27 cellular contexts compared by ENCODE assay signal in the genomic region with DNA sequence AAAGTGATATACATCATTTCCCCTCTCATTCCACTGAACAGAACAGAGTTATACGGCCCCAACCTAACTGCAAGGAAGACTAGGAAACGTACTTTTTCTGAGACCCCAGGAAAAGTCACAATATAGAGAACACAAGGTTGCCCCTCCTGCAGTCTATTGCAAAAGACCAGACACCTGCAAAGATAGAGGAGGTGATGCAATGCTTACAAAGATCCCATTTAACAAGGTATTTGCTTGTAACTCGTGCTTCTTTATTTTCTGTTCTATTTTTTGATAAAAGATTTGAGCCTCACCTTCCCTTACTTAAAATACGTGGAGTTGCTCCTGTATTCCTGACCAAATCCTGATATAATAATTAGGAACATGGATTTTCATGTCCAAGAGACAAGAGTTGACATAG.
"Had no signal": no experiment of that assay in that cellular context is flagged by ENCODE, and none has a peak within 500 bp of the region (broad histone marks: within the 10 kb centered on the region; RNA-seq: fewer than 3 reads in every experiment).

No MANE protein-coding gene starts in this region.

- H3K27ac Mint-ChIP-seq: activated CD4-positive, alpha-beta memory T cell treated with anti-CD3 and anti-CD28 coated beads, Interleukin-2, amount 10 ng/mL, durations not matched to agents 7 days and 5 days; activated CD4-positive, alpha-beta T cell treated with anti-CD3 and anti-CD28 coated beads, Interleukin-2, amount 10 ng/mL, durations not matched to agents 7 days and 5 days; activated naive CD8-positive, alpha-beta T cell treated with anti-CD3 and anti-CD28 coated beads for 36 hours; activated naive CD8-positive, alpha-beta T cell treated with anti-CD3 and anti-CD28 coated beads, Interleukin-2, amount 50 U/mL, for 24 hours; activated T-cell treated with anti-CD3 and anti-CD28 coated beads, Interleukin-2, amount 50 U/mL, for 24 hours; activated T-cell treated with anti-CD3 and anti-CD28 coated beads, Interleukin-2, amount 50 U/mL, for 72 hours had no signal

- H3K27me3 ChIP-seq: adrenal gland, body of pancreas, esophagus squamous epithelium, gastroesophageal sphincter had no signal

- H3K4me1 ChIP-seq: adrenal gland, body of pancreas, esophagus squamous epithelium, gastroesophageal sphincter had no signal

- DNase-seq: activated CD4-positive, alpha-beta memory T cell treated with anti-CD3 and anti-CD28 coated beads, Interleukin-2, amount 10 ng/mL, durations not matched to agents 7 days and 5 days; activated CD4-positive, alpha-beta T cell treated with anti-CD3 and anti-CD28 coated beads for 1 hour; activated CD4-positive, alpha-beta T cell treated with anti-CD3 and anti-CD28 coated beads for 4 hours; activated CD4-positive, alpha-beta T cell treated with anti-CD3 and anti-CD28 coated beads, Interleukin-2, amount 10 ng/mL, durations not matched to agents 7 days and 5 days; activated CD4-positive, alpha-beta T cell treated with anti-CD3 and anti-CD28 coated beads, Interleukin-2, amount 50 U/mL, for 4 hours; activated CD8-positive, alpha-beta memory T cell treated with anti-CD3 and anti-CD28 coated beads, Interleukin-2, amount 50 U/mL, for 48 hours; activated gamma-delta T cell; activated naive CD4-positive, alpha-beta T cell; activated naive CD4-positive, alpha-beta T cell treated with anti-CD3 and anti-CD28 coated beads, Interleukin-2, amount 50 U/mL, for 16 hours; activated naive CD8-positive, alpha-beta T cell treated with anti-CD3 and anti-CD28 coated beads for 36 hours; activated naive CD8-positive, alpha-beta T cell treated with anti-CD3 and anti-CD28 coated beads, Interleukin-2, amount 50 U/mL, for 24 hours; activated T-cell treated with anti-CD3 and anti-CD28 coated beads for 4 hours; activated T-cell treated with anti-CD3 and anti-CD28 coated beads, Interleukin-2, amount 50 U/mL, for 24 hours; activated T-cell treated with anti-CD3 and anti-CD28 coated beads, Interleukin-2, amount 50 U/mL, for 72 hours; adrenal gland; amygdala; aorta; body of pancreas; caudate nucleus; cortex of kidney; dermis blood vessel endothelial cell; effector CD4-positive, alpha-beta T cell; esophagus squamous epithelium; foreskin melanocyte; T-helper 2 cell had no signal

- H3K9me3 Mint-ChIP-seq: activated naive CD8-positive, alpha-beta T cell treated with anti-CD3 and anti-CD28 coated beads for 36 hours had no signal

- H3K27ac ChIP-seq: adrenal gland, body of pancreas, epithelial cell of prostate, esophagus squamous epithelium, gastroesophageal sphincter had no signal

- H3K36me3 Mint-ChIP-seq: activated naive CD8-positive, alpha-beta T cell treated with anti-CD3 and anti-CD28 coated beads for 36 hours had no signal

- H3K4me3 ChIP-seq: adrenal gland, body of pancreas, esophagus squamous epithelium, gastroesophageal sphincter had no signal

- H3K9me3 ChIP-seq: adrenal gland, body of pancreas, esophagus squamous epithelium had no signal

- H3K36me3 ChIP-seq: adrenal gland, esophagus squamous epithelium, gastroesophageal sphincter had no signal

- H3K4me3 Mint-ChIP-seq: activated CD4-positive, alpha-beta memory T cell treated with anti-CD3 and anti-CD28 coated beads, Interleukin-2, amount 10 ng/mL, durations not matched to agents 7 days and 5 days; activated CD4-positive, alpha-beta T cell treated with anti-CD3 and anti-CD28 coated beads, Interleukin-2, amount 10 ng/mL, durations not matched to agents 7 days and 5 days; activated naive CD8-positive, alpha-beta T cell treated with anti-CD3 and anti-CD28 coated beads for 36 hours; activated naive CD8-positive, alpha-beta T cell treated with anti-CD3 and anti-CD28 coated beads, Interleukin-2, amount 50 U/mL, for 24 hours; activated T-cell treated with anti-CD3 and anti-CD28 coated beads, Interleukin-2, amount 50 U/mL, for 24 hours; activated T-cell treated with anti-CD3 and anti-CD28 coated beads, Interleukin-2, amount 50 U/mL, for 72 hours had no signal

- ATAC-seq: activated naive CD8-positive, alpha-beta T cell treated with anti-CD3 and anti-CD28 coated beads, Interleukin-2, amount 50 U/mL, for 24 hours; activated T-cell treated with anti-CD3 and anti-CD28 coated beads, Interleukin-2, amount 50 U/mL, for 72 hours; body of pancreas; gastroesophageal sphincter had no signal

- H3K4me1 Mint-ChIP-seq: activated CD4-positive, alpha-beta memory T cell treated with anti-CD3 and anti-CD28 coated beads, Interleukin-2, amount 10 ng/mL, durations not matched to agents 7 days and 5 days; activated CD4-positive, alpha-beta T cell treated with anti-CD3 and anti-CD28 coated beads, Interleukin-2, amount 10 ng/mL, durations not matched to agents 7 days and 5 days; activated naive CD8-positive, alpha-beta T cell treated with anti-CD3 and anti-CD28 coated beads for 36 hours; activated naive CD8-positive, alpha-beta T cell treated with anti-CD3 and anti-CD28 coated beads, Interleukin-2, amount 50 U/mL, for 24 hours had no signal

- H3K27me3 Mint-ChIP-seq: activated CD4-positive, alpha-beta T cell treated with anti-CD3 and anti-CD28 coated beads, Interleukin-2, amount 10 ng/mL, durations not matched to agents 7 days and 5 days; activated naive CD8-positive, alpha-beta T cell treated with anti-CD3 and anti-CD28 coated beads for 36 hours; activated naive CD8-positive, alpha-beta T cell treated with anti-CD3 and anti-CD28 coated beads, Interleukin-2, amount 50 U/mL, for 24 hours; activated T-cell treated with anti-CD3 and anti-CD28 coated beads, Interleukin-2, amount 50 U/mL, for 24 hours had no signal
